Comparison of ENCODE assay signal across 9 cellular contexts in genomic region chr3:184562146-184562861, GRCh38. TPM values are rescaled to one million over a fixed set of nuclear protein-coding genes. Genes with fewer than 3 reads are reported as not detected.
DNase-seq lines count a peak whose midpoint lies in the region; ATAC-seq, FAIRE-seq and TF ChIP-seq lines count a peak whose summit lies in the region.
"Had no signal": no experiment of that assay in that cellular context is flagged by ENCODE, and none has a peak within 500 bp of the region (broad histone marks: within the 10 kb centered on the region; RNA-seq: fewer than 3 reads in every experiment).

No MANE protein-coding gene starts in this region.

- DNase-seq in NCI-H2029 (lab: John Stamatoyannopoulos, UW) (peak; percentile 21), NCI-H2029 treated with DMSO at 0.1 percent for 48 hours (lab: John Stamatoyannopoulos, UW) (no peak), astrocyte of the hippocampus (ENCODE audit: low read depth, low spot score) (peak; percentile 67), keratinocyte (ENCODE audit: low read depth, low spot score) (no peak), UCSD-AML1 (lab: John Stamatoyannopoulos, UW; ENCODE audit: unreplicated experiment) (no peak), HT-29 (ENCODE audit: low spot score) (no peak), T-helper 9 cell (no peak)
- DNase-seq in stimulated activated naive CD8-positive, alpha-beta T cell treated with anti-CD3 and anti-CD28 coated beads, Interleukin-15, Interleukin-2, amounts not matched to agents 100 U/mL and 50 U/mL, for 24 hours, result peak; percentile 22
- DNase-seq: CD4-positive, CD25-positive, alpha-beta regulatory T cell had no signal

- H3K9me3 ChIP-seq in keratinocyte (ENCODE audit: control insufficient read depth, low read depth, low read length), result no peaks in the 10 kb centered on the region

- FAIRE-seq in keratinocyte (lab: Jason Lieb, UNC), result no peak

- dilution Hi-C loops in keratinocyte (cut with MboI; ENCODE audit: extremely low pct_ligation_motif_present, low sequenced_read_pairs), result no loop called here

- ATAC-seq in stimulated activated naive CD8-positive, alpha-beta T cell treated with anti-CD3 and anti-CD28 coated beads, Interleukin-15, Interleukin-2, amounts not matched to agents 100 U/mL and 50 U/mL, for 24 hours, result no peak

- H2AFZ ChIP-seq in keratinocyte (ENCODE audit: control insufficient read depth, low read length), result no peak overlapping the region

- peak overlapping the region; percentile 96 for H3K4me2 ChIP-seq in keratinocyte (ENCODE audit: control insufficient read depth, extremely low read depth, insufficient read depth, low read depth, low read length)

- no peaks in the 10 kb centered on the region for H3K36me3 ChIP-seq in keratinocyte (ENCODE audit: control insufficient read depth in 2 of 2, extremely low read depth in 1 of 2, insufficient read depth in 2 of 2, low read length in 2 of 2)

- H3K9ac ChIP-seq in keratinocyte (ENCODE audit: control insufficient read depth, extremely low read depth, insufficient read depth, low read length), result peak overlapping the region; percentile 69

- peaks cover 6% of the 10 kb centered on the region for H3K27me3 ChIP-seq in keratinocyte (ENCODE audit: control insufficient read depth, extremely low read depth, insufficient read depth, low read length)

- peaks cover 18% of the 10 kb centered on the region for H3K79me2 ChIP-seq in keratinocyte (ENCODE audit: control insufficient read depth, insufficient read depth, low read length)

- no peaks in the 10 kb centered on the region for H3K9me1 ChIP-seq in keratinocyte (ENCODE audit: control insufficient read depth, extremely low read depth, insufficient read depth, low read length)

- H3K4me1 ChIP-seq in keratinocyte (ENCODE audit: control insufficient read depth, extremely low read depth, insufficient read depth, low read length), result peaks cover 52% of the 10 kb centered on the region

- no peak for TF ChIP-seq CTCF in keratinocyte (optimal IDR thresholded peaks at IDR 0.05 in 1 of 3, IDR thresholded peaks at IDR 0.05 in 1 of 3, conservative IDR thresholded peaks at IDR 0.05 in 1 of 3; ENCODE audit: extremely low read depth in 1 of 3, insufficient read depth in 2 of 3, low read length in 3 of 3)

- peak overlapping the region; percentile 63 to 75 (median 72) for H3K4me3 ChIP-seq in keratinocyte (ENCODE audit: control insufficient read depth in 2 of 3, extremely low read depth in 1 of 3, insufficient read depth in 2 of 3, low read depth in 1 of 3, low read length in 3 of 3)

- no peak overlapping the region for H3K27ac ChIP-seq in keratinocyte (ENCODE audit: control insufficient read depth, insufficient read depth, low read length)

- no peaks in the 10 kb centered on the region for H4K20me1 ChIP-seq in keratinocyte (ENCODE audit: control insufficient read depth, extremely low read depth, insufficient read depth, low read length)

RNA-seq across cellular contexts. Expression of gene EPHB3, which starts 0.7 kb away (rescaled TPM):
- 2.2 to 6.7 TPM (median 3.7 TPM) in 3 replicates for polyA plus RNA-seq in keratinocyte
- polyA plus RNA-seq in keratinocyte (2011; ENCODE audit: low read depth), result 13.7 TPM
- 1.3 and 3.2 TPM in 2 replicates for polyA plus RNA-seq in keratinocyte (2011; cell fraction: cytosol; rRNA removed)
- polyA plus RNA-seq in keratinocyte (2011; cell fraction: nucleus; rRNA removed), result 21.1 and 21.6 TPM in 2 replicates
- 8.3 and 66.7 TPM in 2 replicates for polyA plus RNA-seq in keratinocyte (2012; ENCODE audit: low replicate concordance)
- polyA minus RNA-seq in keratinocyte, result 8.0 to 36.6 TPM (median 14.7 TPM) in 3 replicates
- polyA minus RNA-seq in keratinocyte (2011; cell fraction: cytosol; rRNA and poly(A)+ RNA removed), result 7.1 TPM
- 28.8 and 31.2 TPM in 2 replicates for polyA minus RNA-seq in keratinocyte (2011; cell fraction: nucleus; rRNA and poly(A)+ RNA removed)
- 29.4 and 30.5 TPM in 2 replicates for total RNA-seq in HT-29 (2014; rRNA removed; shearing (Covaris generic))
- total RNA-seq: CD4-positive, CD25-positive, alpha-beta regulatory T cell had no signal
- polyA plus RNA-seq: CD4-positive, CD25-positive, alpha-beta regulatory T cell had no signal

Comparison
In these comparisons a context has a peak if more than half of its experiments do, and no peak if none do; other contexts are left out.
1. DNase-seq: peak in NCI-H2029 (single experiment), astrocyte of the hippocampus (single experiment) and stimulated activated naive CD8-positive, alpha-beta T cell treated with anti-CD3 and anti-CD28 coated beads, Interleukin-15, Interleukin-2, amounts not matched to agents 100 U/mL and 50 U/mL, for 24 hours (single experiment); none in NCI-H2029 treated with DMSO at 0.1 percent for 48 hours (single experiment), keratinocyte (single experiment), UCSD-AML1 (single experiment), HT-29 (single experiment) and T-helper 9 cell (single experiment).